ENCODE assay signal across 8 cellular contexts in genomic region chr7:2104107-2104710, GRCh38.
DNase-seq lines count a peak whose midpoint lies in the region; ATAC-seq and TF ChIP-seq lines count a peak whose summit lies in the region.

No MANE protein-coding gene starts in this region.

- TF ChIP-seq CTCF in GM06990 (IDR thresholded peaks at IDR 0.05; ENCODE audit: insufficient read depth, low read length, poor library complexity, severe bottlenecking) = peak; percentile 80

- H3K4me3 ChIP-seq in GM06990 (replicated peaks; ENCODE audit: low read depth, low read length) = no peak overlapping the region

- no peaks in the 10 kb centered on the region for H3K27me3 ChIP-seq in GM06990 (replicated peaks; ENCODE audit: control insufficient read depth, insufficient read depth, low read length)

- no peaks in the 10 kb centered on the region; the same call in none of the 2 replicates for H3K36me3 ChIP-seq in GM06990 (ENCODE audit: control insufficient read depth, insufficient read depth, low read length)

- DNase-seq in GM06990 (ENCODE audit: extremely low read depth, insufficient read length) (peak; percentile 80), MV-4-11 (lab: John Stamatoyannopoulos, UW) (peak; percentile 25), lung microvascular endothelial cell (ENCODE audit: low read depth in 2 of 2) (peak; percentile 89 to 90), NCI-H2107 treated with DMSO at 0.1 percent for 48 hours (lab: John Stamatoyannopoulos, UW; ENCODE audit: unreplicated experiment) (no peak)
- DNase-seq in activated CD8-positive, alpha-beta memory T cell treated with anti-CD3 and anti-CD28 coated beads for 24 hours = peak; percentile 85
- peak; percentile 51 for DNase-seq in effector CD4-positive, alpha-beta T cell
- DNase-seq in stimulated activated CD8-positive, alpha-beta memory T cell treated with anti-CD3 and anti-CD28 coated beads, Interleukin-12 subunit alpha, Interleukin-12 subunit beta, amount 100 ng/mL, for 4 hours (ENCODE audit: low read depth) = peak; percentile 52

- no peak for ATAC-seq in HG02981 (IDR thresholded peaks at IDR 0.05; ENCODE audit: unreplicated experiment)
